Comparison of ENCODE assay signal across 27 cellular contexts in genomic region chr14:58305730-58306129, GRCh38.
"Had no signal": no experiment of that assay in that cellular context is flagged by ENCODE, and none has a peak within 500 bp of the region (broad histone marks: within the 10 kb centered on the region; RNA-seq: fewer than 3 reads in every experiment).

No MANE protein-coding gene starts in this region.

- H3K9me3 ChIP-seq: breast epithelium, esophagus muscularis mucosa, heart right ventricle, ovary, uterus had no signal

- H3K27ac Mint-ChIP-seq: activated CD4-positive, alpha-beta T cell treated with anti-CD3 and anti-CD28 coated beads for 36 hours; activated naive CD4-positive, alpha-beta T cell treated with anti-CD3 and anti-CD28 coated beads, Interleukin-2, amount 10 ng/mL, durations not matched to agents 7 days and 5 days; dendritic cell treated with granulocyte-macrophage colony-stimulating factor and Interleukin-4, amounts not matched to agents 40 ng/mL and 50 ng/mL, for 4 days; naive B cell; progenitor cell of endocrine pancreas; stimulated activated naive CD8-positive, alpha-beta T cell treated with anti-CD3 and anti-CD28 coated beads, Interleukin-15, Interleukin-2, amounts not matched to agents 100 ng/mL and 50 ng/mL, for 24 hours; T-cell; T-helper 2 cell treated with Interferon-gamma antibody and Interleukin-4, amounts not matched to agents 5 μg/mL and 100 μg/mL, for 36 hours; type B pancreatic cell had no signal

- H3K36me3 ChIP-seq: breast epithelium, ovary, uterus had no signal

- H3K4me3 ChIP-seq: breast epithelium, esophagus muscularis mucosa, heart right ventricle, ovary, skin epidermis, uterus had no signal

- H3K27me3 ChIP-seq: breast epithelium, esophagus muscularis mucosa, foreskin keratinocyte, heart right ventricle, ovary, uterus had no signal

- H3K9me3 Mint-ChIP-seq: activated naive CD4-positive, alpha-beta T cell treated with anti-CD3 and anti-CD28 coated beads, Interleukin-2, amount 10 ng/mL, durations not matched to agents 7 days and 5 days; dendritic cell treated with granulocyte-macrophage colony-stimulating factor and Interleukin-4, amounts not matched to agents 40 ng/mL and 50 ng/mL, for 4 days; mesothelial cell of epicardium; naive B cell; stimulated activated naive CD8-positive, alpha-beta T cell treated with anti-CD3 and anti-CD28 coated beads, Interleukin-15, Interleukin-2, amounts not matched to agents 100 ng/mL and 50 ng/mL, for 24 hours; T-cell; T-helper 2 cell treated with Interferon-gamma antibody and Interleukin-4, amounts not matched to agents 5 μg/mL and 100 μg/mL, for 36 hours; type B pancreatic cell had no signal

- H3K27ac ChIP-seq: breast epithelium, esophagus muscularis mucosa, foreskin keratinocyte, heart right ventricle, ovary, skin epidermis, uterus had no signal

- ATAC-seq: activated CD4-positive, alpha-beta T cell treated with anti-CD3 and anti-CD28 coated beads for 36 hours; foreskin keratinocyte; heart right ventricle; sciatic nerve; T-cell had no signal

- H3K4me3 Mint-ChIP-seq: activated CD4-positive, alpha-beta T cell treated with anti-CD3 and anti-CD28 coated beads for 36 hours; activated naive CD4-positive, alpha-beta T cell treated with anti-CD3 and anti-CD28 coated beads, Interleukin-2, amount 10 ng/mL, durations not matched to agents 7 days and 5 days; dendritic cell treated with granulocyte-macrophage colony-stimulating factor and Interleukin-4, amounts not matched to agents 40 ng/mL and 50 ng/mL, for 4 days; mesothelial cell of epicardium; naive B cell; stimulated activated naive CD8-positive, alpha-beta T cell treated with anti-CD3 and anti-CD28 coated beads, Interleukin-15, Interleukin-2, amounts not matched to agents 100 ng/mL and 50 ng/mL, for 24 hours; T-cell; T-helper 2 cell treated with Interferon-gamma antibody and Interleukin-4, amounts not matched to agents 5 μg/mL and 100 μg/mL, for 36 hours; type B pancreatic cell had no signal

- DNase-seq: activated CD4-positive, alpha-beta T cell treated with anti-CD3 and anti-CD28 coated beads for 36 hours; activated CD4-positive, alpha-beta T cell treated with anti-CD3 and anti-CD28 coated beads, Interleukin-2, amount 50 U/mL, for 4 hours; activated CD4-positive, CD25-positive, alpha-beta regulatory T cell; activated CD8-positive, alpha-beta memory T cell treated with anti-CD3 and anti-CD28 coated beads, Interleukin-2, amount 50 U/mL, for 48 hours; activated effector memory CD4-positive, alpha-beta T cell treated with anti-CD3 and anti-CD28 coated beads, Interleukin-2, amount 50 U/mL, for 16 hours; activated naive CD4-positive, alpha-beta T cell treated with anti-CD3 and anti-CD28 coated beads, Interleukin-2, amount 10 ng/mL, durations not matched to agents 7 days and 5 days; central memory CD4-positive, alpha-beta T cell; effector CD4-positive, alpha-beta T cell; foreskin keratinocyte; heart right ventricle; naive B cell; ovary; stimulated activated CD4-positive, alpha-beta T cell treated with anti-CD3 and anti-CD28 coated beads, Interleukin-12 subunit alpha, Interleukin-12 subunit beta, amount 100 ng/mL, for 4 hours; stimulated activated CD4-positive, alpha-beta T cell treated with anti-CD3 and anti-CD28 coated beads, Interleukin-4, amount 100 ng/mL, for 1 hour; substantia nigra; T-cell; uterus had no signal

- H3K4me1 ChIP-seq: foreskin keratinocyte had no signal

- H3K27me3 Mint-ChIP-seq: activated CD4-positive, alpha-beta T cell treated with anti-CD3 and anti-CD28 coated beads for 36 hours; activated naive CD4-positive, alpha-beta T cell treated with anti-CD3 and anti-CD28 coated beads, Interleukin-2, amount 10 ng/mL, durations not matched to agents 7 days and 5 days; dendritic cell treated with granulocyte-macrophage colony-stimulating factor and Interleukin-4, amounts not matched to agents 40 ng/mL and 50 ng/mL, for 4 days; naive B cell; progenitor cell of endocrine pancreas; stimulated activated naive CD8-positive, alpha-beta T cell treated with anti-CD3 and anti-CD28 coated beads, Interleukin-15, Interleukin-2, amounts not matched to agents 100 ng/mL and 50 ng/mL, for 24 hours; T-cell; type B pancreatic cell had no signal
